Comparison of ENCODE assay signal across 9 cellular contexts in the genomic region with DNA sequence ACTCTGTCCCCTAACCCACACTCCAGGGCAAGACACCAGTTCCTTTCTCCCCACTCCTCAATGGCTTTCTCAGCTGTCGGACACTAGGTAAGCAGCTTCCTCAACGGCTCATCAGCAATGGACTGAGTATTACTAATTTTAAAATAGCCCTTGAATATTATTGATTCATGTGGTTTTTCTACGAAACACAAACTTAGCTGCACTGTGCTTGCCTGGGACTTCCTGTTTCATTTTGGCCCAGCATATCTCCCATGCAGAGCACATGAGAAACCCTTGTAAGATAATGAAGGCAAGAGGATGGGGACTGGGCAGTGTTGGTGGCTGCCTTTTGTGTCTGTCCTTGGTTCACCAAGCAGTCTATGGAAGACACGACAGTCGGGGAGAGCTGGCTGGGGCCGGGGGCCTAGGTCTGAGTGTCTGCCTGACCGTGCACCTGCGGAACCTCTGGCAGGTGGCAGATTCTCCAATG. TPM values are rescaled to one million over a fixed set of nuclear protein-coding genes. Genes with fewer than 3 reads are reported as not detected.
DNase-seq lines count a peak whose midpoint lies in the region; ATAC-seq and TF ChIP-seq lines count a peak whose summit lies in the region.
"Had no signal": no experiment of that assay in that cellular context is flagged by ENCODE, and none has a peak within 500 bp of the region (broad histone marks: within the 10 kb centered on the region; RNA-seq: fewer than 3 reads in every experiment).

No MANE protein-coding gene starts in this region.

- H3K36me3 ChIP-seq in MM.1S (replicated peaks; ENCODE audit: insufficient read depth, low read length) (no peaks in the 10 kb centered on the region), breast epithelium (no peaks in the 10 kb centered on the region)

- H3K79me2 ChIP-seq in MM.1S (ENCODE audit: low read length) = no peaks in the 10 kb centered on the region

- H3K4me3 Mint-ChIP-seq in activated T-cell treated with anti-CD3 and anti-CD28 coated beads, Interleukin-2, amount 50 U/mL, for 24 hours = no peak overlapping the region
- no peak overlapping the region for H3K4me3 Mint-ChIP-seq in osteocyte (ENCODE audit: unreplicated experiment)
- H3K4me3 Mint-ChIP-seq: endodermal cell had no signal

- no peak for TF ChIP-seq POLR2A in breast epithelium (IDR thresholded peaks at IDR 0.05)

- no peak for TF ChIP-seq CTCF in MM.1S (IDR thresholded peaks at IDR 0.05; ENCODE audit: low read length)
- TF ChIP-seq CTCF in osteocyte (IDR thresholded peaks at IDR 0.05) = no peak
- no peak for TF ChIP-seq CTCF in breast epithelium (IDR thresholded peaks at IDR 0.05)

- H3K4me1 ChIP-seq in MM.1S (ENCODE audit: low read length) (no peaks in the 10 kb centered on the region), breast epithelium (no peaks in the 10 kb centered on the region)

- peak; percentile 75 for ATAC-seq in HG02588 (IDR thresholded peaks at IDR 0.05; ENCODE audit: unreplicated experiment)

- no peaks in the 10 kb centered on the region for H3K9me3 Mint-ChIP-seq in activated T-cell treated with anti-CD3 and anti-CD28 coated beads, Interleukin-2, amount 50 U/mL, for 24 hours
- H3K9me3 Mint-ChIP-seq in osteocyte (ENCODE audit: unreplicated experiment) = no peaks in the 10 kb centered on the region

- no peak for DNase-seq in activated T-cell treated with anti-CD3 and anti-CD28 coated beads, Interleukin-2, amount 50 U/mL, for 24 hours
- no peak for DNase-seq in activated T-cell treated with anti-CD3 and anti-CD28 coated beads, Interleukin-2, amount 50 U/mL, for 1 hour
- DNase-seq in MM.1S (peak; percentile 12), osteocyte (ENCODE audit: extremely low spot score, unreplicated experiment) (peak; percentile 81), NCI-H2196 (lab: John Stamatoyannopoulos, UW; ENCODE audit: unreplicated experiment) (no peak), SW480 (ENCODE audit: low spot score) (no peak), breast epithelium (ENCODE audit: low spot score in 2 of 2) (no peak)
- DNase-seq: endodermal cell had no signal

- no peak overlapping the region for H2AFZ ChIP-seq in MM.1S (ENCODE audit: low read length)

- H3K27me3 Mint-ChIP-seq in activated T-cell treated with anti-CD3 and anti-CD28 coated beads, Interleukin-2, amount 50 U/mL, for 24 hours = no peaks in the 10 kb centered on the region
- peaks cover 3% of the 10 kb centered on the region for H3K27me3 Mint-ChIP-seq in osteocyte (ENCODE audit: unreplicated experiment)

- H4K20me1 ChIP-seq in MM.1S (ENCODE audit: insufficient read depth, low read length) = no peaks in the 10 kb centered on the region

- H3K4me3 ChIP-seq in MM.1S (ENCODE audit: low read length) (no peak overlapping the region), breast epithelium (no peak overlapping the region)

- peaks cover 32% of the 10 kb centered on the region for H3K4me1 Mint-ChIP-seq in activated T-cell treated with anti-CD3 and anti-CD28 coated beads, Interleukin-2, amount 50 U/mL, for 24 hours (ENCODE audit: low read depth)
- H3K4me1 Mint-ChIP-seq in osteocyte (ENCODE audit: unreplicated experiment) = no peaks in the 10 kb centered on the region

- no peaks in the 10 kb centered on the region for H3F3A ChIP-seq in MM.1S (ENCODE audit: insufficient read depth, low read length)

- peaks cover 3% of the 10 kb centered on the region for H3K36me3 Mint-ChIP-seq in activated T-cell treated with anti-CD3 and anti-CD28 coated beads, Interleukin-2, amount 50 U/mL, for 24 hours (ENCODE audit: low read depth)
- no peaks in the 10 kb centered on the region for H3K36me3 Mint-ChIP-seq in osteocyte (ENCODE audit: unreplicated experiment)

- intact Hi-C loops in breast epithelium (cut with DNase I; ENCODE audit: low total_unique reads) = no loop called here

- H3K27ac ChIP-seq in MM.1S (ENCODE audit: low read length) (no peak overlapping the region), breast epithelium (no peak overlapping the region)

- H3K9me2 ChIP-seq in MM.1S (replicated peaks; ENCODE audit: insufficient read depth, low read length) = no peaks in the 10 kb centered on the region

- H3K27me3 ChIP-seq in MM.1S (replicated peaks; ENCODE audit: insufficient read depth, low read length) = no peaks in the 10 kb centered on the region
- no peaks in the 10 kb centered on the region for H3K27me3 ChIP-seq in breast epithelium

- H3K4me2 ChIP-seq in MM.1S (ENCODE audit: low read depth, low read length) = no peak overlapping the region

- no peaks in the 10 kb centered on the region for H3K9me3 ChIP-seq in MM.1S (replicated peaks; ENCODE audit: insufficient read depth, low read length)
- H3K9me3 ChIP-seq in breast epithelium = no peaks in the 10 kb centered on the region

- H3K9ac ChIP-seq in MM.1S (ENCODE audit: low read length) = no peak overlapping the region

- peak overlapping the region; percentile 26 for H3K27ac Mint-ChIP-seq in activated T-cell treated with anti-CD3 and anti-CD28 coated beads, Interleukin-2, amount 50 U/mL, for 24 hours
- no peak overlapping the region for H3K27ac Mint-ChIP-seq in osteocyte (ENCODE audit: unreplicated experiment)
- H3K27ac Mint-ChIP-seq: endodermal cell had no signal

RNA-seq across cellular contexts. Expression of gene RNASET2, which starts 48.9 kb away (rescaled TPM):
- total RNA-seq in osteocyte (20.3 and 22.3 TPM in 2 replicates), breast epithelium (10 to 100 TPM; 35.1 to 82.9 (median 80.6) TPM)

Comparison
In these comparisons a context has a peak if more than half of its experiments do, and no peak if none do; other contexts are left out.
1. DNase-seq: peak in MM.1S (single experiment) and osteocyte (single experiment); none in activated T-cell treated with anti-CD3 and anti-CD28 coated beads, Interleukin-2, amount 50 U/mL, for 24 hours (single experiment), activated T-cell treated with anti-CD3 and anti-CD28 coated beads, Interleukin-2, amount 50 U/mL, for 1 hour (single experiment), NCI-H2196 (single experiment), SW480 (single experiment) and breast epithelium (0 of 2).